In the genomic region with DNA sequence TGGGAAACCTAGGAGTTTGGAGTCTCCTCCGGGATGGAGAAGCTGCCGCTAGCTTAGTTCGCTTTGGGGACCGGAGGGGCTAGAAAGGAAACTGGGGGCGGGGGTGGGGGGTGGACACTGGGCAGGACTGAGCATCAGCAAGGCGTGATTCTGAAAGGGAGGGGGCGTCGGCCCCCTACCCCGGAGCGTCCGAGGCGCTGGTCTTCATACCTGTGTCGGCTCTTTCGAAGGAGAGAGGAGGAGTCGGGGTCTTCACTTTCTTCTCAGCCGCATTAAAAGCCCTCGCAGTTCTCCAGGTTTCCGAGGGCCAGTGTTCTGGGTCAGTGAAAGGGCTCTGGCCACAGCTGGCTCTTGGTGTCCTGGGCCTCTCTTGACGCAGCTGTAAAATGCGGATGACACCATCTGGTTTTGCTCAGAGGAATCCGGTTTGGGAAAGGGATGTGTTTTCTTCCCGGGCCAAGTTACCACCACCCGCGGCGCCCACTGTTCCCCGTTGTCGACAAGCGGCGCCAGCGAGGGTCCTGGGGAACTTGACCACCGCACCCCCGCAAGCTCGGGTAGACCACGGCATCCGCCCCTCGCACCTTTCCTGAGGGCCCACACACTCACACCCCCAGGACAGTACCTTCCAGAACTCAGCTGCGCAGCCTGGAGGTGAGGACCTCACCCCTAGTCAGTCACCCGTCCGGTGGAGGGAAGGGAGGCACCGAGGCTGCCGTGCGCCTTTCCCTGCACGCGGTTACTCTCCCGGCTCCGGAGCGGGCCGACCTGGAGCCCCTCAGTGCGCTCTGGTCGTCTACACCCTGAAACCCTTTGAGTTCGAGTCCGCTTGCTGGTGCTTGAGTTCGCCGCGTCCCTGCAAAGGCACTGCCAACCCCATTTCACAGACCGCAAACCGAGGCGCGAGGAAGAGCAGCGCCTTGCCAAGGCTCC, we compare ENCODE assay signal across 26 cellular contexts. TPM values are rescaled to one million over a fixed set of nuclear protein-coding genes. Genes with fewer than 3 reads are reported as not detected.
DNase-seq lines count a peak whose midpoint lies in the region; ATAC-seq and TF ChIP-seq lines count a peak whose summit lies in the region.
"Had no signal": no experiment of that assay in that cellular context is flagged by ENCODE, and none has a peak within 500 bp of the region (broad histone marks: within the 10 kb centered on the region; RNA-seq: fewer than 3 reads in every experiment).

No MANE protein-coding gene starts in this region.

- no peaks in the 10 kb centered on the region for H3K4me1 ChIP-seq in breast epithelium
- peaks cover 0 to 15% of the 10 kb centered on the region in 2 donors for H3K4me1 ChIP-seq in neuronal stem cell (ENCODE audit: control insufficient read depth in 2 of 2, insufficient read depth in 1 of 2, low read depth in 1 of 2, low read length in 2 of 2)
- H3K4me1 ChIP-seq in vagina = peaks cover 27% of the 10 kb centered on the region

- H3K36me3 Mint-ChIP-seq in MCF 10A (ENCODE audit: insufficient read depth, unreplicated experiment) = no peaks in the 10 kb centered on the region
- H3K36me3 Mint-ChIP-seq: activated CD4-positive, alpha-beta memory T cell treated with anti-CD3 and anti-CD28 coated beads for 36 hours; CD14-positive monocyte had no signal

- POLR2A ChIA-PET in MCF 10A (lab: Yijun Ruan, JAX) = no interaction called here

- H2BK5ac ChIP-seq in neuronal stem cell (ENCODE audit: low read length) = peak overlapping the region; percentile 45

- H3K4me3 Mint-ChIP-seq in MCF 10A (ENCODE audit: unreplicated experiment) = no peak overlapping the region
- H3K4me3 Mint-ChIP-seq: activated B cell treated with CpG ODN at 0.5 μM for 24 hours; activated CD4-positive, alpha-beta memory T cell treated with anti-CD3 and anti-CD28 coated beads for 36 hours had no signal

- H3K9ac ChIP-seq in neuronal stem cell (ENCODE audit: low read depth, low read length, poor library complexity) = no peak overlapping the region

- H2AK5ac ChIP-seq in neuronal stem cell (ENCODE audit: low read depth, low read length) = peak overlapping the region; percentile 98

- H3K9me3 Mint-ChIP-seq in MCF 10A (ENCODE audit: unreplicated experiment) = no peaks in the 10 kb centered on the region
- H3K9me3 Mint-ChIP-seq: activated B cell treated with CpG ODN at 0.5 μM for 24 hours; activated CD4-positive, alpha-beta memory T cell treated with anti-CD3 and anti-CD28 coated beads for 36 hours had no signal

- no peak for ATAC-seq in HG03520 (IDR thresholded peaks at IDR 0.05; ENCODE audit: unreplicated experiment)
- ATAC-seq in GM21619 (IDR thresholded peaks at IDR 0.05; ENCODE audit: unreplicated experiment) = no peak

- H4K8ac ChIP-seq in neuronal stem cell (ENCODE audit: low read depth, low read length) = no peak overlapping the region

- H4K91ac ChIP-seq in neuronal stem cell (ENCODE audit: low read depth, low read length, poor library complexity) = no peak overlapping the region

- peak overlapping the region; percentile 98 for H2BK12ac ChIP-seq in neuronal stem cell (ENCODE audit: low read length)

- H3K23ac ChIP-seq in neuronal stem cell (ENCODE audit: low read depth, low read length, poor library complexity) = peak overlapping the region; percentile 88

- H3K4me2 ChIP-seq in neuronal stem cell (ENCODE audit: insufficient read depth, low read length, poor library complexity, severe bottlenecking) = no peak overlapping the region
- H3K4me2 ChIP-seq: smooth muscle cell had no signal

- H3K18ac ChIP-seq in neuronal stem cell (ENCODE audit: low read length) = peak overlapping the region; percentile 89

- H3K4me3 ChIP-seq in breast epithelium = peak overlapping the region in 2 of 3 donors; percentile 18 to 52
- peak overlapping the region in 57 of 59 donors; percentile 6 to 73 (median 57) for H3K4me3 ChIP-seq in dorsolateral prefrontal cortex
- H3K4me3 ChIP-seq in neuronal stem cell (ENCODE audit: low read length in 2 of 2) = no peak overlapping the region
- H3K4me3 ChIP-seq in vagina = no peak overlapping the region
- H3K4me3 ChIP-seq: smooth muscle cell had no signal

- H3K27me3 ChIP-seq in breast epithelium (peaks cover 7 to 40% of the 10 kb centered on the region in 2 donors), dorsolateral prefrontal cortex (peaks cover 0 to 69% (median 29%) of the 10 kb centered on the region in 45 donors), neuronal stem cell (ENCODE audit: control insufficient read depth in 3 of 3, insufficient read depth in 3 of 3, low read depth in 1 of 3, low read length in 3 of 3) (peaks cover 0 to 54% (median 14%) of the 10 kb centered on the region in 3 experiments), vagina (no peaks in the 10 kb centered on the region)

- intact Hi-C loops in breast epithelium (cut with DNase I; ENCODE audit: low total_unique reads) = no loop called here
- intact Hi-C loops in MCF 10A (cut with micrococcal nuclease) = no loop called here
- intact Hi-C loops in dorsolateral prefrontal cortex (cut with DNase I) = no loop called here
- intact Hi-C loops in vagina (cut with DNase I) = no loop called here

- WGBS in neuronal stem cell (ENCODE audit: extremely low coverage in 2 of 2, insufficient read length in 2 of 2, insufficient replicate concordance in 1 of 2), 2 donors = no CpG with 5 or more reads among the region's 60 CpGs

- H3K27me3 Mint-ChIP-seq in MCF 10A (ENCODE audit: insufficient read depth, unreplicated experiment) = peaks cover 20% of the 10 kb centered on the region

- no peak overlapping the region for H3K27ac ChIP-seq in breast epithelium
- H3K27ac ChIP-seq in dorsolateral prefrontal cortex = peak overlapping the region in 52 of 59 donors; percentile 24 to 90 (median 66)
- H3K27ac ChIP-seq in neuronal stem cell (replicated peaks; ENCODE audit: low read length) = no peak overlapping the region
- no peak overlapping the region for H3K27ac ChIP-seq in vagina
- H3K27ac ChIP-seq: stomach, upper lobe of left lung had no signal

- no peak overlapping the region for H3K27ac Mint-ChIP-seq in MCF 10A (ENCODE audit: low read depth, unreplicated experiment)
- H3K27ac Mint-ChIP-seq: activated B cell treated with CpG ODN at 0.5 μM for 24 hours; activated CD4-positive, alpha-beta memory T cell treated with anti-CD3 and anti-CD28 coated beads for 36 hours; progenitor cell of endocrine pancreas had no signal

- no peaks in the 10 kb centered on the region for H3K79me1 ChIP-seq in neuronal stem cell (ENCODE audit: low read depth, low read length)

- no peaks in the 10 kb centered on the region for H3K36me3 ChIP-seq in breast epithelium
- no peaks in the 10 kb centered on the region for H3K36me3 ChIP-seq in neuronal stem cell (replicated peaks in 1 of 2; ENCODE audit: control insufficient read depth in 2 of 2, insufficient read depth in 2 of 2, low read length in 2 of 2)
- H3K36me3 ChIP-seq in vagina = no peaks in the 10 kb centered on the region
- H3K36me3 ChIP-seq: stomach, upper lobe of left lung had no signal

- H3K14ac ChIP-seq in neuronal stem cell (ENCODE audit: low read length) = no peak overlapping the region

- peak overlapping the region; percentile 69 for H3K4ac ChIP-seq in neuronal stem cell (ENCODE audit: low read length)

- CTCF ChIA-PET in MCF 10A (lab: Yijun Ruan, JAX) = interaction anchor here (1.0 kb wide), 1 partner anchor 18 kb away, joined by 5 read pairs; no protein-coding TSS in a partner anchor

- TF ChIP-seq CTCF in breast epithelium (IDR thresholded peaks at IDR 0.05) = no peak
- TF ChIP-seq CTCF in MCF 10A (IDR thresholded peaks at IDR 0.05; ENCODE audit: unreplicated experiment) = no peak
- no peak for TF ChIP-seq CTCF in dorsolateral prefrontal cortex (IDR thresholded peaks at IDR 0.05 in 54 of 56, conservative IDR thresholded peaks at IDR 0.05 in 2 of 56; ENCODE audit: low read depth in 1 of 56, partially characterized antibody in 56 of 56)
- no peak for TF ChIP-seq CTCF in vagina (IDR thresholded peaks at IDR 0.05)

- no peak overlapping the region for H2AFZ ChIP-seq in neuronal stem cell (ENCODE audit: low read length)

- DNase-seq in breast epithelium (ENCODE audit: low spot score in 2 of 2) (no peak), MCF 10A (ENCODE audit: unreplicated experiment) (no peak), dorsolateral prefrontal cortex (no peak), neuronal stem cell (ENCODE audit: low spot score) (no peak), vagina (ENCODE audit: extremely low spot score in 2 of 2) (no peak), NCI-H69 (lab: John Stamatoyannopoulos, UW) (no peak)
- DNase-seq: activated B cell treated with CpG ODN at 0.5 μM for 24 hours; activated T-cell treated with anti-CD3 and anti-CD28 coated beads for 4 hours; amniotic stem cell; central memory CD4-positive, alpha-beta T cell; DMS 273 treated with DMSO at 0.1 percent for 48 hours; GF-D8; GOT3; Kasumi-1; NCI-H1048; NCI-H187 treated with DMSO at 0.1 percent for 48 hours; OCI-M1 had no signal

- H3K9me3 ChIP-seq in breast epithelium = no peaks in the 10 kb centered on the region
- H3K9me3 ChIP-seq in neuronal stem cell (replicated peaks in 1 of 2; ENCODE audit: control insufficient read depth in 2 of 2, insufficient read depth in 1 of 2, low read depth in 1 of 2, low read length in 2 of 2) = peaks cover 0 to 5% of the 10 kb centered on the region in 2 donors
- no peaks in the 10 kb centered on the region for H3K9me3 ChIP-seq in vagina
- H3K9me3 ChIP-seq: upper lobe of left lung had no signal

- BruUV-seq in MCF 10A (replicated peaks; lab: Mats Ljungman, UMichigan) = no TSS peak

- no peaks in the 10 kb centered on the region for H3K4me1 Mint-ChIP-seq in MCF 10A (ENCODE audit: insufficient read depth, unreplicated experiment)

- no peak for TF ChIP-seq POLR2A in breast epithelium (IDR thresholded peaks at IDR 0.05)
- TF ChIP-seq POLR2A in vagina (IDR thresholded peaks at IDR 0.05) = no peak

- H2BK15ac ChIP-seq in neuronal stem cell (ENCODE audit: low read length) = peak overlapping the region; percentile 83

- H2BK120ac ChIP-seq in neuronal stem cell (ENCODE audit: low read depth, low read length) = peak overlapping the region; percentile 52

RNA-seq across cellular contexts. Expression of a gene that starts 0.7 kb away (rescaled TPM):
- total RNA-seq in breast epithelium (not detected), MCF 10A (2022) (not detected in 2 replicates), dorsolateral prefrontal cortex (100 to 1,000 TPM; 107 to 556 (median 326) TPM), vagina (not detected)
- 2.0 TPM for polyA plus RNA-seq in neuronal stem cell (2013, experiment 1 of 2)
- polyA plus RNA-seq in neuronal stem cell (2013, experiment 2 of 2) = 2.3 TPM
- total RNA-seq: activated B cell treated with CpG ODN at 0.5 μM for 24 hours; activated CD4-positive, alpha-beta memory T cell treated with anti-CD3 and anti-CD28 coated beads for 36 hours; smooth muscle cell had no signal
- polyA plus RNA-seq: CD14-positive monocyte, neural cell, smooth muscle cell had no signal

Comparison
In these comparisons a context has a peak if more than half of its experiments do, and no peak if none do; other contexts are left out.
1. H3K27ac ChIP-seq: peak in dorsolateral prefrontal cortex (52 of 59); none in breast epithelium (0 of 2), neuronal stem cell (single experiment) and vagina (single experiment).
2. H3K4me3 ChIP-seq: peak in breast epithelium (2 of 3) and dorsolateral prefrontal cortex (57 of 59); none in neuronal stem cell (0 of 2) and vagina (0 of 2).
3. RNA of a gene that starts 0.7 kb away (total RNA-seq): 107 to 556 TPM in dorsolateral prefrontal cortex; not detected in breast epithelium, not detected in MCF 10A and not detected in vagina (single experiment); every median in the first group is over 100 times any median in the second.